ENCODE assay signal across 28 cellular contexts in the genomic region with DNA sequence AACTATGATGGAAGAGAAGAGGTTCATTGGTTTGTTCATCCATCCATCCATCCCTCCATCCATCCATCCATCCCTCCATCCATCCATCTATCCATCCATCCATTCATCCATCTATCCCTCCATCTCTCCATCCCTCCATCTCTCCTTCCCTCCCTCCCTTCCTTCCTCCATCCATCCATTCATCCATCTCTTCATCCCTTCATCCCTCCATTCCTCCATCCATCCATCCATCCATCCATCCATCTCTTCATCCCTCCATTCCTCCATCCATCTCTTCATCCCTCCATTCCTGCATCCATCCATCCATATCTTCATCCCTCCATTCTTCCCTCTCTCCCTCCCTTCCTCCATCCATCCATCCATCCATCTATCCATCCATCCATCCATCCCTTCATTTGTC. TPM values are rescaled to one million over a fixed set of nuclear protein-coding genes. Genes with fewer than 3 reads are reported as not detected.
DNase-seq lines count a peak whose midpoint lies in the region; ATAC-seq and TF ChIP-seq lines count a peak whose summit lies in the region.
"Had no signal": no experiment of that assay in that cellular context is flagged by ENCODE, and none has a peak within 500 bp of the region (broad histone marks: within the 10 kb centered on the region; RNA-seq: fewer than 3 reads in every experiment).

No MANE protein-coding gene starts in this region.

- in situ Hi-C loops in Panc1 (cut with HindIII; ENCODE audit: low pct_unique_long_range_greater_than_20kb, low sequenced_read_pairs), result no loop called here

- BruUV-seq in Panc1 (replicated peaks; lab: Mats Ljungman, UMichigan), result no TSS peak

- intact Hi-C loops in Panc1 (cut with micrococcal nuclease; ENCODE audit: unreplicated experiment) (no loop called here), esophagus squamous epithelium (cut with DNase I) (loop anchor here (5.0 kb wide), 1 partner anchor 100 kb away; the partner anchor contains the start of genes GLYR1 and UBN1)

- H3K27ac ChIP-seq in HEK293 (ENCODE audit: extremely low read depth, low read depth, low read length), result no peak overlapping the region
- H3K27ac ChIP-seq in Panc1 (ENCODE audit: low read length), result peak overlapping the region; percentile 71
- H3K27ac ChIP-seq in esophagus squamous epithelium, result peak overlapping the region; percentile 66 to 98 (median 94)
- no peak overlapping the region for H3K27ac ChIP-seq in MM.1S (ENCODE audit: low read length)
- H3K27ac ChIP-seq: BLaER1 treated with 17β-estradiol and CSF1 and Interleukin-3, amounts not matched to agents 10 nM and 100 nM; SK-N-MC had no signal

- H3K9ac ChIP-seq in MM.1S (ENCODE audit: low read length), result no peak overlapping the region
- H3K9ac ChIP-seq: BLaER1 treated with 17β-estradiol and CSF1 and Interleukin-3, amounts not matched to agents 10 nM and 100 nM had no signal

- TF ChIP-seq CTCF in HEK293 (tag by site-specific recombination; IDR thresholded peaks at IDR 0.05) (no peak), Panc1 (IDR thresholded peaks at IDR 0.05) (no peak), esophagus squamous epithelium (IDR thresholded peaks at IDR 0.05) (no peak), osteocyte (IDR thresholded peaks at IDR 0.05) (no peak), MM.1S (IDR thresholded peaks at IDR 0.05; ENCODE audit: low read length) (no peak)

- H3K9me3 ChIP-seq in HEK293 (ENCODE audit: control insufficient read depth, insufficient read depth, low read depth, low read length) (no peaks in the 10 kb centered on the region), Panc1 (ENCODE audit: control insufficient read depth, insufficient read depth, low read depth, low read length) (no peaks in the 10 kb centered on the region), esophagus squamous epithelium (no peaks in the 10 kb centered on the region), MM.1S (replicated peaks; ENCODE audit: insufficient read depth, low read length) (no peaks in the 10 kb centered on the region)
- H3K9me3 ChIP-seq: BLaER1 treated with 17β-estradiol and CSF1 and Interleukin-3, amounts not matched to agents 10 nM and 100 nM; HAP-1 had no signal

- H3K4me1 ChIP-seq in HEK293 (ENCODE audit: control insufficient read depth, insufficient read depth, low read length), result peaks cover 29% of the 10 kb centered on the region
- H3K4me1 ChIP-seq in Panc1 (ENCODE audit: control insufficient read depth, insufficient read depth, low read length), result peaks cover 73% of the 10 kb centered on the region
- H3K4me1 ChIP-seq in esophagus squamous epithelium, result peaks cover 43 to 73% (median 54%) of the 10 kb centered on the region in 3 donors
- H3K4me1 ChIP-seq in MM.1S (ENCODE audit: low read length), result 0 out of 2 replicates have a peak, but pooled peaks cover 4% of the 10 kb centered on the region

- H3K27ac Mint-ChIP-seq in osteocyte (ENCODE audit: unreplicated experiment), result peak overlapping the region; percentile 74
- H3K27ac Mint-ChIP-seq in T-cell, result no peak overlapping the region
- H3K27ac Mint-ChIP-seq: CD4-positive, alpha-beta T cell had no signal

- H3K27me3 Mint-ChIP-seq in osteocyte (ENCODE audit: unreplicated experiment) (no peaks in the 10 kb centered on the region), T-cell (peaks cover 17 to 30% of the 10 kb centered on the region in 2 donors)

- no peak for DNase-seq in Panc1 (ENCODE audit: low read depth, low spot score)
- DNase-seq in esophagus squamous epithelium (lab: John Stamatoyannopoulos, UW), result no peak
- no peak for DNase-seq in osteocyte (ENCODE audit: extremely low spot score, unreplicated experiment)
- DNase-seq in MM.1S, result no peak
- no peak for DNase-seq in T-cell
- no peak for DNase-seq in Ammon's horn (ENCODE audit: low spot score)
- DNase-seq: CD4-positive, alpha-beta T cell; DMS53; KBM-7; NCI-H1105 treated with DMSO at 0.1 percent for 48 hours; NCI-H146; NCI-H1930; NCI-H2107; NCI-H446; NCI-H524 treated with DMSO at 0.1 percent for 48 hours; NCI-H774; NK-92 treated with Interleukin-12 subunit alpha and Interleukin-12 subunit beta, amount 100 ng/mL, for 24 hours; PC-3; SIG-M5 had no signal

- no peaks in the 10 kb centered on the region for H3K36me3 ChIP-seq in HEK293 (ENCODE audit: control insufficient read depth in 2 of 2, insufficient read depth in 1 of 2, low read length in 2 of 2)
- H3K36me3 ChIP-seq in Panc1 (ENCODE audit: control insufficient read depth, insufficient read depth, low read length), result no peaks in the 10 kb centered on the region
- no peaks in the 10 kb centered on the region for H3K36me3 ChIP-seq in esophagus squamous epithelium
- no peaks in the 10 kb centered on the region for H3K36me3 ChIP-seq in MM.1S (replicated peaks; ENCODE audit: insufficient read depth, low read length)
- H3K36me3 ChIP-seq: BLaER1 treated with 17β-estradiol and CSF1 and Interleukin-3, amounts not matched to agents 10 nM and 100 nM; HAP-1 had no signal

- no peaks in the 10 kb centered on the region; the same call in 1 of the 2 replicates for H3F3A ChIP-seq in MM.1S (ENCODE audit: insufficient read depth, low read length)

- no peaks in the 10 kb centered on the region for H3K36me3 Mint-ChIP-seq in osteocyte (ENCODE audit: unreplicated experiment)
- no peaks in the 10 kb centered on the region for H3K36me3 Mint-ChIP-seq in T-cell

- ATAC-seq in Panc1 (no peak), T-cell (replicated peaks in 1 of 4) (no peak), GM18498 (IDR thresholded peaks at IDR 0.05; ENCODE audit: unreplicated experiment) (no peak)
- ATAC-seq: GM23338, PC-3 had no signal

- H3K9me3 Mint-ChIP-seq in osteocyte (ENCODE audit: unreplicated experiment) (no peaks in the 10 kb centered on the region), T-cell (no peaks in the 10 kb centered on the region)
- H3K9me3 Mint-ChIP-seq: CD4-positive, alpha-beta T cell; GM23338 had no signal

- H3K4me3 ChIP-seq in HEK293 (ENCODE audit: low read depth, low read length) (no peak overlapping the region), Panc1 (ENCODE audit: low read depth in 2 of 2, low read length in 2 of 2) (no peak overlapping the region), esophagus squamous epithelium (no peak overlapping the region), MM.1S (ENCODE audit: low read length) (no peak overlapping the region)
- H3K4me3 ChIP-seq: BLaER1 treated with 17β-estradiol and CSF1 and Interleukin-3, amounts not matched to agents 10 nM and 100 nM; GM23338; HAP-1; SK-N-MC had no signal

- H3K9me2 ChIP-seq in MM.1S (replicated peaks; ENCODE audit: insufficient read depth, low read length), result no peaks in the 10 kb centered on the region

- no peak overlapping the region for H3K4me3 Mint-ChIP-seq in osteocyte (ENCODE audit: unreplicated experiment)
- no peak overlapping the region for H3K4me3 Mint-ChIP-seq in T-cell
- H3K4me3 Mint-ChIP-seq: CD4-positive, alpha-beta T cell; GM23338 had no signal

- no peak for TF ChIP-seq POLR2A in esophagus squamous epithelium (IDR thresholded peaks at IDR 0.05)

- H2AFZ ChIP-seq in MM.1S (ENCODE audit: low read length), result no peak overlapping the region

- H3K4me1 Mint-ChIP-seq in osteocyte (ENCODE audit: unreplicated experiment) (peaks cover 55% of the 10 kb centered on the region), T-cell (no peaks in the 10 kb centered on the region)

- POLR2A ChIA-PET in HEK293 (lab: Yijun Ruan, JAX) (no interaction called here), Panc1 (lab: Charles Lee) (no interaction called here), T-cell (lab: Charles Lee) (no interaction called here)

- H3K27me3 ChIP-seq in Panc1 (ENCODE audit: control insufficient read depth, insufficient read depth, low read length), result no peaks in the 10 kb centered on the region
- H3K27me3 ChIP-seq in esophagus squamous epithelium, result no peaks in the 10 kb centered on the region
- peaks cover 34% of the 10 kb centered on the region for H3K27me3 ChIP-seq in MM.1S (replicated peaks; ENCODE audit: insufficient read depth, low read length)
- H3K27me3 ChIP-seq: BLaER1 treated with 17β-estradiol and CSF1 and Interleukin-3, amounts not matched to agents 10 nM and 100 nM had no signal

- CTCF ChIA-PET in HEK293 (lab: Yijun Ruan, JAX), result interaction anchor here (1.4 kb wide), 1 partner anchor 9 kb away, joined by 3 read pairs; no protein-coding TSS in a partner anchor
- CTCF ChIA-PET in Panc1 (lab: Charles Lee), result no interaction called here
- CTCF ChIA-PET in T-cell (lab: Charles Lee), result no interaction called here

- H3K4me2 ChIP-seq in MM.1S (ENCODE audit: low read depth, low read length), result no peak overlapping the region
- H3K4me2 ChIP-seq: BLaER1 treated with 17β-estradiol and CSF1 and Interleukin-3, amounts not matched to agents 10 nM and 100 nM had no signal

- no peaks in the 10 kb centered on the region for H3K79me2 ChIP-seq in MM.1S (ENCODE audit: low read length)

- H4K20me1 ChIP-seq in MM.1S (ENCODE audit: insufficient read depth, low read length), result no peaks in the 10 kb centered on the region

TF ChIP-seq in HEK293, 187 proteins besides CTCF, POLR2A, EP300 and RAD21 (continues in another document):
- TF ChIP-seq YY1 (tag by site-specific recombination; IDR thresholded peaks at IDR 0.05) (no peak), ZNF501 (tag by site-specific recombination; IDR thresholded peaks at IDR 0.05) (no peak), ZBTB8A (tag by site-specific recombination; IDR thresholded peaks at IDR 0.05) (no peak), ZBTB17 (tag by site-specific recombination; IDR thresholded peaks at IDR 0.05) (peak; percentile 96), ZFP69B (tag by site-specific recombination; IDR thresholded peaks at IDR 0.05) (0 out of 2 replicates have a peak, but pooled peaks have one; percentile 32), ZNF670 (tag by site-specific recombination; IDR thresholded peaks at IDR 0.05; ENCODE audit: low read depth) (peak; percentile 27; the same call in 1 of the 2 replicates), ZFP41 (tag by site-specific recombination; IDR thresholded peaks at IDR 0.05; ENCODE audit: borderline replicate concordance) (no peak), ZNF473 (tag by site-specific recombination; IDR thresholded peaks at IDR 0.05) (peak; percentile 75; the same call in 1 of the 2 replicates), ZNF747 (tag by site-specific recombination; IDR thresholded peaks at IDR 0.05) (0 out of 2 replicates have a peak, but pooled peaks have one; percentile 39)

RNA-seq across cellular contexts. Expression of gene PPL, which starts 10.0 kb away (rescaled TPM):
- total RNA-seq in Panc1 (2021; ENCODE audit: unreplicated experiment) (89.4 TPM), esophagus squamous epithelium (1,000 to 10,000 TPM in 2 of 4 donors, 100 to 1,000 TPM in 2; 504 to 1,677 (median 860) TPM), osteocyte (9.7 and 10.3 TPM in 2 replicates), T-cell (under 1 TPM in 3 of 5 donors, not detected in 2; 0.10 to 0.32 (median 0.12) TPM)
- 97.1 TPM for polyA plus RNA-seq in Panc1 (2012; ENCODE audit: insufficient read length)
- total RNA-seq: CD4-positive, alpha-beta T cell had no signal

RNA-seq across cellular contexts. Expression of gene SEC14L5, which starts 11.2 kb away (rescaled TPM):
- total RNA-seq in Panc1 (2021; ENCODE audit: unreplicated experiment), result 0.26 TPM
- 0.33 TPM for polyA plus RNA-seq in Panc1 (2012; ENCODE audit: insufficient read length)
- 1 to 10 TPM in 1 of 4 donors, under 1 TPM in 3; 0.22 to 5.6 (median 0.49) TPM for total RNA-seq in esophagus squamous epithelium
- not detected in 2 replicates for total RNA-seq in osteocyte
- total RNA-seq in T-cell, result under 1 TPM in 1 of 5 donors, not detected in 4; 0.05 TPM
- total RNA-seq: CD4-positive, alpha-beta T cell; LHCN-M2; MCF 10A; PC-3; RPMI7951 had no signal

Comparison
In these comparisons a context has a peak if more than half of its experiments do, and no peak if none do; other contexts are left out.
1. H3K27ac ChIP-seq: peak in Panc1 (single experiment) and esophagus squamous epithelium (4 of 4); none in HEK293 (single experiment) and MM.1S (single experiment).